8 cellular contexts compared by ENCODE assay signal in the genomic region with DNA sequence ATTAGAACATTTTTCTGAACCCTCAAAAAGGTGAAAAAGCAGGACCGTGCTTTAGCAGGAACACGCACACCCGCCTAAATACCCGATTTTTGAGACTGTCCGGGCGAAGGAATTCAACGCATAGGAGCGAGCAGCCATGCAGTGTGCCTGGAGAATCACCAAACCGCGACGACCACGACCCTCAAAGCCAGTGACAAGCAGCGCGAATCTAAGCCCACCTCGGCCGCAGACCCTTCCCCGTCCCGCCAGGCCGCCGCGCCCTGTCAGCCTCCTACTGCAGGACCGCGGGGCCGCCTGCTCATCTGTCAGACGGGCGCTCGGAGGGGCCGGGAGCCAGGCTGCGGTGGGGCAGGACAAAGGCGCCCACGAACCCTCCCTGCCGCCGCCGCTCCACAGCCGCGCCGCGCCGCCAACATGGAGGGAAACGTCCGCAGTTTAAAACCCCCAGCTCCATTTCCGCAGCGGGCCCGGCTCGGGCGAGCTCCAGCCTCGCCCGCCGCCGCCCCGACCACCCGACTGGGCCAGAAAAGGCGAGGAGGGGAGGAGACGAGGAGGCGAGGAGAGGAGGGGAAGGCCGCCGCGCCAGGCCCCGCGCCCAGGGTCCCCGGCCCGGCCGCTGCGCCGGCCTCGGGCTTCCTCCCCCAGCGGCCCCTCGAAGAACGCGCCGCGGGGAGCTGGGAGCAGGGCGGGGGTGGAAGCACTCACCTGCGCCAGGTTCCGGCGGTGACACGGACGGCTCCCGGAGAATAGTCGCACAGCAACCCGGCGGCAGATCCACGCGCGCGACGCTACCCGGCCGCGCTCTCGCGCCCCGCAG. TPM values are rescaled to one million over a fixed set of nuclear protein-coding genes. Genes with fewer than 3 reads are reported as not detected.
DNase-seq lines count a peak whose midpoint lies in the region; ATAC-seq lines count a peak whose summit lies in the region.

LBR (minus strand) TSS at position 790 of the 817 bp plus-strand sequence. CDS start 3,963 bp downstream, outside the sequence.

- peaks cover 2% of the 10 kb centered on the region for H3K79me1 ChIP-seq in mesenchymal stem cell (replicated peaks; ENCODE audit: low read length, poor library complexity, severe bottlenecking)

- H3K9ac ChIP-seq in mesenchymal stem cell (ENCODE audit: low read length), result peak within 1 kb of the TSS; percentile 87

- no peaks in the 10 kb centered on the region for H3K27me3 Mint-ChIP-seq in T-helper 1 cell treated with Interleukin-12 subunit alpha and Interleukin-12 subunit beta and Interleukin-4 antibody, amounts not matched to agents 30 μg/mL and 1 μg/mL, for 36 hours (ENCODE audit: low read depth)

- peak within 1 kb of the TSS in 1 of 2 experiments; percentile 48 for H3K23ac ChIP-seq in mesenchymal stem cell (ENCODE audit: low read length in 2 of 2)

- H3K4me1 ChIP-seq in effector memory CD4-positive, alpha-beta T cell (ENCODE audit: control insufficient read depth, insufficient read depth, low read length, poor library complexity, severe bottlenecking), result peaks cover 15% of the 10 kb centered on the region
- H3K4me1 ChIP-seq in mesenchymal stem cell (ENCODE audit: control insufficient read depth, insufficient read depth, low read depth, low read length), result peaks cover 10% of the 10 kb centered on the region

- no peak within 1 kb of the TSS for H2BK5ac ChIP-seq in mesenchymal stem cell (ENCODE audit: low read depth, low read length, poor library complexity, severe bottlenecking)

- H3K27ac Mint-ChIP-seq in T-helper 1 cell treated with Interleukin-12 subunit alpha and Interleukin-12 subunit beta and Interleukin-4 antibody, amounts not matched to agents 30 μg/mL and 1 μg/mL, for 36 hours, result peak within 1 kb of the TSS; percentile 91

- H3K9me3 Mint-ChIP-seq in T-helper 1 cell treated with Interleukin-12 subunit alpha and Interleukin-12 subunit beta and Interleukin-4 antibody, amounts not matched to agents 30 μg/mL and 1 μg/mL, for 36 hours, result no peaks in the 10 kb centered on the region

- DNase-seq in AG20443 (ENCODE audit: low spot score), result peak; percentile 60
- DNase-seq in effector memory CD4-positive, alpha-beta T cell, result no peak
- peak; percentile 62 for DNase-seq in mesenchymal stem cell
- peak in 19 of 49 donors; percentile 36 to 79 (median 57) for DNase-seq in substantia nigra (lab: John Stamatoyannopoulos, UW)
- no peak for DNase-seq in NCI-H226

- H3K4me2 ChIP-seq in mesenchymal stem cell (ENCODE audit: low read length, poor library complexity, severe bottlenecking), result peak within 1 kb of the TSS; percentile 92

- H2BK15ac ChIP-seq in mesenchymal stem cell (ENCODE audit: low read depth, poor library complexity, severe bottlenecking), result peak within 1 kb of the TSS; percentile 87

- peak within 1 kb of the TSS; percentile 84 for H4K8ac ChIP-seq in mesenchymal stem cell (ENCODE audit: low read length)

- H3K4me3 ChIP-seq in effector memory CD4-positive, alpha-beta T cell (ENCODE audit: insufficient read depth, low read depth, low read length, poor library complexity, severe bottlenecking), result peak within 1 kb of the TSS; percentile 70
- H3K4me3 ChIP-seq in mesenchymal stem cell (ENCODE audit: insufficient read depth in 1 of 2, low read depth in 1 of 2, low read length in 2 of 2), result peak within 1 kb of the TSS; percentile 94 to 95

- H2AFZ ChIP-seq in mesenchymal stem cell (ENCODE audit: low read depth, low read length), result peak within 1 kb of the TSS; percentile 81

- H3K4me3 Mint-ChIP-seq in T-helper 1 cell treated with Interleukin-12 subunit alpha and Interleukin-12 subunit beta and Interleukin-4 antibody, amounts not matched to agents 30 μg/mL and 1 μg/mL, for 36 hours, result peak within 1 kb of the TSS; percentile 93

- no peak within 1 kb of the TSS for H2BK12ac ChIP-seq in mesenchymal stem cell (ENCODE audit: low read length in 2 of 2)

- peak within 1 kb of the TSS; percentile 87 for H4K91ac ChIP-seq in mesenchymal stem cell (ENCODE audit: low read length)

- H3K18ac ChIP-seq in mesenchymal stem cell (ENCODE audit: low read depth in 1 of 2, low read length in 2 of 2), result peak within 1 kb of the TSS; percentile 84 to 97

- H3K4me1 Mint-ChIP-seq in T-helper 1 cell treated with Interleukin-12 subunit alpha and Interleukin-12 subunit beta and Interleukin-4 antibody, amounts not matched to agents 30 μg/mL and 1 μg/mL, for 36 hours (ENCODE audit: low read depth), result peaks cover 53% of the 10 kb centered on the region

- peak within 1 kb of the TSS; percentile 57 to 82 for H3K4ac ChIP-seq in mesenchymal stem cell (ENCODE audit: low read depth in 1 of 2, low read length in 2 of 2)

- no peaks in the 10 kb centered on the region for H3K36me3 ChIP-seq in effector memory CD4-positive, alpha-beta T cell (ENCODE audit: control insufficient read depth, insufficient read depth, low read length)
- peaks cover 0 to 6% of the 10 kb centered on the region in 2 experiments for H3K36me3 ChIP-seq in mesenchymal stem cell (ENCODE audit: control insufficient read depth in 1 of 2, insufficient read depth in 2 of 2, low read depth in 1 of 2, low read length in 2 of 2)

- H3K14ac ChIP-seq in mesenchymal stem cell (ENCODE audit: low read length in 2 of 2), result peak within 1 kb of the TSS in 1 of 2 experiments; percentile 86

- H3K27me3 ChIP-seq in effector memory CD4-positive, alpha-beta T cell (replicated peaks; ENCODE audit: control insufficient read depth, insufficient read depth, low read length, poor library complexity, severe bottlenecking), result no peaks in the 10 kb centered on the region
- H3K27me3 ChIP-seq in mesenchymal stem cell (ENCODE audit: control insufficient read depth in 1 of 2, insufficient read depth in 1 of 2, low read length in 2 of 2), result no peaks in the 10 kb centered on the region

- H2AK5ac ChIP-seq in mesenchymal stem cell (ENCODE audit: low read length, severe bottlenecking), result no peak within 1 kb of the TSS

- peaks cover 14% of the 10 kb centered on the region for H3K36me3 Mint-ChIP-seq in T-helper 1 cell treated with Interleukin-12 subunit alpha and Interleukin-12 subunit beta and Interleukin-4 antibody, amounts not matched to agents 30 μg/mL and 1 μg/mL, for 36 hours (ENCODE audit: low read depth)

- H2BK120ac ChIP-seq in mesenchymal stem cell (ENCODE audit: low read depth, low read length), result peak within 1 kb of the TSS; percentile 71

- H3K27ac ChIP-seq in effector memory CD4-positive, alpha-beta T cell (ENCODE audit: insufficient read depth, low read length, poor library complexity, severe bottlenecking), result peak within 1 kb of the TSS; percentile 82
- peak within 1 kb of the TSS; percentile 83 for H3K27ac ChIP-seq in mesenchymal stem cell (ENCODE audit: low read length, poor library complexity, severe bottlenecking)
- H3K27ac ChIP-seq in substantia nigra (ENCODE audit: low read depth, low read length, poor library complexity, severe bottlenecking), result peak within 1 kb of the TSS; percentile 95

- peak; percentile 24 for ATAC-seq in GM18873 (IDR thresholded peaks at IDR 0.05; ENCODE audit: low FRiP score, unreplicated experiment)
- peak; percentile 33 for ATAC-seq in HG03066 (IDR thresholded peaks at IDR 0.05; ENCODE audit: low read depth, unreplicated experiment)

- under 1% methylated on average over 45 of the region's 93 CpGs for WGBS in mesenchymal stem cell

- no peaks in the 10 kb centered on the region for H3K9me3 ChIP-seq in effector memory CD4-positive, alpha-beta T cell (ENCODE audit: control insufficient read depth, low read length)
- no peaks in the 10 kb centered on the region for H3K9me3 ChIP-seq in mesenchymal stem cell (ENCODE audit: control insufficient read depth, low read length)

RNA-seq across cellular contexts. Expression of gene LBR, which starts in this region (rescaled TPM):
- 30.8 TPM for polyA plus RNA-seq in mesenchymal stem cell (2013, experiment 1 of 2)
- 30.9 TPM for polyA plus RNA-seq in mesenchymal stem cell (2013, experiment 2 of 2)

Comparison
In these comparisons a context has a peak if more than half of its experiments do, and no peak if none do; other contexts are left out.
1. DNase-seq: peak in AG20443 (single experiment) and mesenchymal stem cell (single experiment); none in effector memory CD4-positive, alpha-beta T cell (0 of 3) and NCI-H226 (single experiment).
2. Peak in every context shown above with its lines, with median percentiles within 50 percentile points of each other: H3K27ac ChIP-seq.